In the genomic region with DNA sequence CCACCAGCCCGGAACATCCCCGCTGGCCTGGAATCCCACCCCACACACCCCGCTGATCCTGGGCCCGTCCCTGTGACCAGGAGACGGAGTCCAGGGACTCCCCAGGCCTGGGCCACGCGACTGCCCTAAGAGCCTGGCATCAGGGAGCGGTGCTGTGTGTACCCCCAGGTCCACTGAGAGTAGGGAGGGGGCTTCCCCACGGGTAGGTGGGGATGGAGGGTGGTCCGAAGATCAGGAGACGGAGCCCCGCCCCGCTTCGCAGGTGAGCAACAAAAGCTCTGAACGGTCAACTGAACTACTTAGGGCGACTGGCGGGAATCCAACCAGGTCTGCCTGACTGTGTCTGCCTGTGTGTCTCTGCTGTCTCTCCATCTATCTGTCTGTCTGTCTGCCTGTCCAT, we compare ENCODE assay signal across 7 cellular contexts. TPM values are rescaled to one million over a fixed set of nuclear protein-coding genes. Genes with fewer than 3 reads are reported as not detected.
DNase-seq lines count a peak whose midpoint lies in the region; ATAC-seq, FAIRE-seq and TF ChIP-seq lines count a peak whose summit lies in the region.
"Not testable (repeated sequence)": the region's sequence is repeated elsewhere in the genome, so short reads cannot be mapped to it uniquely, and the experiment has no call there.

No MANE protein-coding gene starts in this region.

- H3K27ac Mint-ChIP-seq in stimulated activated memory B cell treated with anti-CD40 and anti-IgM and Interleukin-4, amounts not matched to agents 10 μg/mL and 1 μg/mL and 100 μg/mL, for 72 hours: not testable (repeated sequence)

- DNase-seq in Panc1 (ENCODE audit: low read depth, low spot score): not testable (repeated sequence)
- DNase-seq in ecto neural progenitor cell (ENCODE audit: low spot score) (peak; percentile 34), kidney (peak; percentile 45), mesenteric fat pad (ENCODE audit: low spot score) (peak; percentile 84), spleen (peak; percentile 66), upper lobe of right lung (peak; percentile 45)

- peaks cover 11% of the 10 kb centered on the region for H3K27me3 ChIP-seq in Panc1 (ENCODE audit: control insufficient read depth, insufficient read depth, low read length)
- peaks cover 0 to 26% (median 0%) of the 10 kb centered on the region in 7 donors for H3K27me3 ChIP-seq in spleen (replicated peaks in 1 of 7)
- H3K27me3 ChIP-seq in upper lobe of right lung: not testable (repeated sequence)

- WGBS in spleen, 5 donors: 89 to 93% (median 92%) methylated on average over 8 to 17 of the region's 17 CpGs

- H3K9ac ChIP-seq in kidney (ENCODE audit: low read length in 2 of 2): not testable (repeated sequence)

- H3K4me3 ChIP-seq in Panc1 (ENCODE audit: low read depth in 2 of 2, low read length in 2 of 2); kidney (ENCODE audit: low read length in 2 of 2); spleen; upper lobe of right lung: not testable (repeated sequence)

- FAIRE-seq in kidney (lab: Jason Lieb, UNC): not testable (repeated sequence)

- not testable (repeated sequence) for H3K4me3 Mint-ChIP-seq in stimulated activated memory B cell treated with anti-CD40 and anti-IgM and Interleukin-4, amounts not matched to agents 10 μg/mL and 1 μg/mL and 100 μg/mL, for 72 hours

- peaks cover 35% of the 10 kb centered on the region for H3K27me3 Mint-ChIP-seq in stimulated activated memory B cell treated with anti-CD40 and anti-IgM and Interleukin-4, amounts not matched to agents 10 μg/mL and 1 μg/mL and 100 μg/mL, for 72 hours

- not testable (repeated sequence) for H3K36me3 ChIP-seq in Panc1 (ENCODE audit: control insufficient read depth, insufficient read depth, low read length); kidney (ENCODE audit: control insufficient read depth in 1 of 2, insufficient read depth in 2 of 2, low read length in 2 of 2); spleen; upper lobe of right lung

- H3K9me3 ChIP-seq in Panc1 (ENCODE audit: control insufficient read depth, insufficient read depth, low read depth, low read length); kidney (ENCODE audit: control insufficient read depth in 1 of 2, low read length in 2 of 2); spleen; upper lobe of right lung: not testable (repeated sequence)

- H3K9me3 Mint-ChIP-seq in stimulated activated memory B cell treated with anti-CD40 and anti-IgM and Interleukin-4, amounts not matched to agents 10 μg/mL and 1 μg/mL and 100 μg/mL, for 72 hours: not testable (repeated sequence)

- not testable (repeated sequence) for H3K36me3 Mint-ChIP-seq in stimulated activated memory B cell treated with anti-CD40 and anti-IgM and Interleukin-4, amounts not matched to agents 10 μg/mL and 1 μg/mL and 100 μg/mL, for 72 hours

- ATAC-seq in Panc1: 0 out of 2 replicates have a peak, but pooled peaks have one; percentile 18
- peak; percentile 31 for ATAC-seq in stimulated activated memory B cell treated with anti-CD40 and anti-IgM and Interleukin-4, amounts not matched to agents 10 μg/mL and 1 μg/mL and 100 μg/mL, for 72 hours
- ATAC-seq in upper lobe of right lung: not testable (repeated sequence)

- not testable (repeated sequence) for BruUV-seq in Panc1 (replicated peaks; lab: Mats Ljungman, UMichigan)

- POLR2A ChIA-PET in Panc1 (lab: Charles Lee): not testable (repeated sequence)

- intact Hi-C loops in Panc1 (cut with micrococcal nuclease; ENCODE audit: unreplicated experiment); kidney (cut with DNase I); upper lobe of right lung (cut with DNase I): not testable (repeated sequence)
- intact Hi-C loops in spleen (cut with DNase I; ENCODE audit: low total_unique reads): loop anchor here (10.0 kb wide), 1 partner anchor 371 kb away; no protein-coding TSS in a partner anchor

- in situ Hi-C loops in Panc1 (cut with HindIII; ENCODE audit: low pct_unique_long_range_greater_than_20kb, low sequenced_read_pairs): not testable (repeated sequence)

- H3K27ac ChIP-seq in Panc1 (ENCODE audit: low read length); kidney (ENCODE audit: low read depth in 2 of 2, low read length in 2 of 2); spleen; upper lobe of right lung: not testable (repeated sequence)

- not testable (repeated sequence) for TF ChIP-seq CTCF in Panc1 (IDR thresholded peaks at IDR 0.05); kidney (IDR thresholded peaks at IDR 0.05; ENCODE audit: borderline replicate concordance, extremely low read depth, insufficient read depth); spleen (IDR thresholded peaks at IDR 0.05 in 8 of 11, conservative IDR thresholded peaks at IDR 0.05 in 3 of 11); upper lobe of right lung (IDR thresholded peaks at IDR 0.05)

- CTCF ChIA-PET in Panc1 (lab: Charles Lee): not testable (repeated sequence)

- not testable (repeated sequence) for H3K4me1 ChIP-seq in Panc1 (ENCODE audit: control insufficient read depth, insufficient read depth, low read length); kidney (ENCODE audit: control insufficient read depth in 1 of 2, insufficient read depth in 1 of 2, low read depth in 1 of 2, low read length in 2 of 2); spleen; upper lobe of right lung

- not testable (repeated sequence) for H3K4me1 Mint-ChIP-seq in stimulated activated memory B cell treated with anti-CD40 and anti-IgM and Interleukin-4, amounts not matched to agents 10 μg/mL and 1 μg/mL and 100 μg/mL, for 72 hours

- not testable (repeated sequence) for TF ChIP-seq POLR2A in spleen (IDR thresholded peaks at IDR 0.05)

RNA-seq across cellular contexts. Expression of a gene that starts 45.2 kb away (rescaled TPM):
- total RNA-seq in Panc1 (2021; ENCODE audit: unreplicated experiment): 41.6 TPM
- 27.1 TPM for polyA plus RNA-seq in Panc1 (2012; ENCODE audit: insufficient read length)
- 46.2 TPM for total RNA-seq in kidney
- 13.9 TPM for polyA plus RNA-seq in kidney (ENCODE audit: insufficient read depth, low read depth, low replicate concordance)
- 36.1 TPM for total RNA-seq in mesenteric fat pad
- total RNA-seq in spleen: 10 to 100 TPM; 50.4 to 74.4 (median 68.6) TPM
- polyA plus RNA-seq in spleen: 10 to 100 TPM; 19.5 to 33.7 (median 28.8) TPM
- 51.2 TPM for total RNA-seq in upper lobe of right lung
